ENCODE assay signal across 1 cellular context in the genomic region with DNA sequence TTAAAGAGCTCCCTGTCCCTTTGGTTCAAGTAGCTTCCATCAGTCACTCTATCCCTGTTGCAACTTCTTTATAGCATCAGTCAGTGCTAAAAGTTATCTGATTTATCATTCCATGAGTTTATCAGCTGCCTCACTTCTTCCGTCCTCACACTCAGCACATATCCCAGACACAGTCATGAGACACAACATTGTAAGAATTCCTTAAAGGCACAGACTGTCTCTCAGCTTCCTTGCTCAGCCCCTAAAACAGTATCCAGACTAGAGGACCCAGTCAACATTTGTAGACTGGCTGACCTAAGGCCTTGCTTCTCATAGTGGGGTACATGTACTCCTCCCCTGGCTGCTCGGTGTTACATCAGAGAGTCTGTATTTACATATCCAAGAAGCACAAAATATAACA.
TF ChIP-seq lines count a peak whose summit lies in the region.

No MANE protein-coding gene starts in this region.

TF ChIP-seq in SK-N-SH, 30 proteins besides CTCF, POLR2A, EP300 and RAD21 (continued from another document):
- no peak for TF ChIP-seq POLR2AphosphoS5 (IDR thresholded peaks at IDR 0.05; ENCODE audit: low read depth, low read length)
- TF ChIP-seq NRF1 (IDR thresholded peaks at IDR 0.05; ENCODE audit: low read depth, low read length): no peak
- TF ChIP-seq RXRA (IDR thresholded peaks at IDR 0.05; ENCODE audit: borderline replicate concordance, low read depth): no peak
- TF ChIP-seq EZH2phosphoT487 (IDR thresholded peaks at IDR 0.05; ENCODE audit: borderline replicate concordance, low read depth): no peak
- TF ChIP-seq, protein P1, sequence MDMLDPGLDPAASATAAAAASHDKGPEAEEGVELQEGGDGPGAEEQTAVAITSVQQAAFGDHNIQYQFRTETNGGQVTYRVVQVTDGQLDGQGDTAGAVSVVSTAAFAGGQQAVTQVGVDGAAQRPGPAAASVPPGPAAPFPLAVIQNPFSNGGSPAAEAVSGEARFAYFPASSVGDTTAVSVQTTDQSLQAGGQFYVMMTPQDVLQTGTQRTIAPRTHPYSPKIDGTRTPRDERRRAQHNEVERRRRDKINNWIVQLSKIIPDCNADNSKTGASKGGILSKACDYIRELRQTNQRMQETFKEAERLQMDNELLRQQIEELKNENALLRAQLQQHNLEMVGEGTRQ (IDR thresholded peaks at IDR 0.05; ENCODE audit: borderline replicate concordance, low read depth, low read length): no peak
- no peak for TF ChIP-seq FOXM1 (IDR thresholded peaks at IDR 0.05; ENCODE audit: low read depth)
- no peak for TF ChIP-seq FOSL2 (IDR thresholded peaks at IDR 0.05; ENCODE audit: borderline replicate concordance, low read depth)
- no peak for TF ChIP-seq MXI1 (IDR thresholded peaks at IDR 0.05; ENCODE audit: low read depth, low read length)
- no peak for TF ChIP-seq CHD2 (IDR thresholded peaks at IDR 0.05; ENCODE audit: low read length, partially characterized antibody)
- TF ChIP-seq, protein P2, sequence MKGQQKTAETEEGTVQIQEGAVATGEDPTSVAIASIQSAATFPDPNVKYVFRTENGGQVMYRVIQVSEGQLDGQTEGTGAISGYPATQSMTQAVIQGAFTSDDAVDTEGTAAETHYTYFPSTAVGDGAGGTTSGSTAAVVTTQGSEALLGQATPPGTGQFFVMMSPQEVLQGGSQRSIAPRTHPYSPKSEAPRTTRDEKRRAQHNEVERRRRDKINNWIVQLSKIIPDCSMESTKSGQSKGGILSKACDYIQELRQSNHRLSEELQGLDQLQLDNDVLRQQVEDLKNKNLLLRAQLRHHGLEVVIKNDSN (IDR thresholded peaks at IDR 0.05; ENCODE audit: borderline replicate concordance, low read depth): no peak
- TF ChIP-seq, protein P3, sequence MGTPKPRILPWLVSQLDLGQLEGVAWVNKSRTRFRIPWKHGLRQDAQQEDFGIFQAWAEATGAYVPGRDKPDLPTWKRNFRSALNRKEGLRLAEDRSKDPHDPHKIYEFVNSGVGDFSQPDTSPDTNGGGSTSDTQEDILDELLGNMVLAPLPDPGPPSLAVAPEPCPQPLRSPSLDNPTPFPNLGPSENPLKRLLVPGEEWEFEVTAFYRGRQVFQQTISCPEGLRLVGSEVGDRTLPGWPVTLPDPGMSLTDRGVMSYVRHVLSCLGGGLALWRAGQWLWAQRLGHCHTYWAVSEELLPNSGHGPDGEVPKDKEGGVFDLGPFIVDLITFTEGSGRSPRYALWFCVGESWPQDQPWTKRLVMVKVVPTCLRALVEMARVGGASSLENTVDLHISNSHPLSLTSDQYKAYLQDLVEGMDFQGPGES (IDR thresholded peaks at IDR 0.05; ENCODE audit: low read depth, low read length): no peak
- no peak for TF ChIP-seq RFX5 (IDR thresholded peaks at IDR 0.05; ENCODE audit: low read length)
- no peak for TF ChIP-seq TEAD4 (IDR thresholded peaks at IDR 0.05; ENCODE audit: borderline replicate concordance, insufficient read depth)
- TF ChIP-seq SMC3 (IDR thresholded peaks at IDR 0.05; ENCODE audit: low read depth, low read length): no peak
- no peak for TF ChIP-seq ELF1 (IDR thresholded peaks at IDR 0.05)
- TF ChIP-seq, protein P4, sequence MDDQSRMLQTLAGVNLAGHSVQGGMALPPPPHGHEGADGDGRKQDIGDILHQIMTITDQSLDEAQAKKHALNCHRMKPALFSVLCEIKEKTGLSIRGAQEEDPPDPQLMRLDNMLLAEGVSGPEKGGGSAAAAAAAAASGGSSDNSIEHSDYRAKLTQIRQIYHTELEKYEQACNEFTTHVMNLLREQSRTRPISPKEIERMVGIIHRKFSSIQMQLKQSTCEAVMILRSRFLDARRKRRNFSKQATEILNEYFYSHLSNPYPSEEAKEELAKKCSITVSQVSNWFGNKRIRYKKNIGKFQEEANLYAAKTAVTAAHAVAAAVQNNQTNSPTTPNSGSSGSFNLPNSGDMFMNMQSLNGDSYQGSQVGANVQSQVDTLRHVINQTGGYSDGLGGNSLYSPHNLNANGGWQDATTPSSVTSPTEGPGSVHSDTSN (IDR thresholded peaks at IDR 0.05): no peak
